In genomic region chr3:139339219-139339906, GRCh38 we compare ENCODE assay signal across 1 cellular context.
TF ChIP-seq lines count a peak whose summit lies in the region.

No MANE protein-coding gene starts in this region.

TF ChIP-seq in GM23338, 12 proteins besides CTCF, POLR2A, EP300 and RAD21:
- TF ChIP-seq EZH2 (IDR thresholded peaks at IDR 0.05; ENCODE audit: low read depth, unreplicated experiment) (no peak), EZH2phosphoT487 (IDR thresholded peaks at IDR 0.05; ENCODE audit: unreplicated experiment) (no peak), JUNB (IDR thresholded peaks at IDR 0.05; ENCODE audit: unreplicated experiment) (no peak)
TF ChIP-seq in GM23338: peak in this region for 0.
